ENCODE assay signal across 8 cellular contexts in genomic region chr9:125513634-125514413, GRCh38.
DNase-seq lines count a peak whose midpoint lies in the region; ATAC-seq and TF ChIP-seq lines count a peak whose summit lies in the region.

No MANE protein-coding gene starts in this region.

- POLR2A ChIA-PET in GM10248 (lab: Yijun Ruan, JAX), result no interaction called here

- CTCF ChIA-PET in GM10248 (lab: Yijun Ruan, JAX), result interaction anchor here (0.7 to 3.0 kb wide), 6 partner anchors 11 to 44 kb away, joined by 3 to 11 read pairs (median 6); no protein-coding TSS in a partner anchor

- peak; percentile 66 for DNase-seq in GM10248 (ENCODE audit: extremely low spot score)
- peak; percentile 92 for DNase-seq in HT1080 (ENCODE audit: low read depth)
- DNase-seq in ascending aorta (ENCODE audit: low spot score in 2 of 2), result no peak
- DNase-seq in left colon, result peak; percentile 51 to 61
- DNase-seq in ureter (ENCODE audit: low spot score), result peak; percentile 65
- DNase-seq in NCI-H524 treated with DMSO at 0.1 percent for 48 hours (lab: John Stamatoyannopoulos, UW), result no peak
- DNase-seq in COLO668 (lab: John Stamatoyannopoulos, UW; ENCODE audit: unreplicated experiment), result no peak

- no peaks in the 10 kb centered on the region for H3K27me3 ChIP-seq in ascending aorta

- TF ChIP-seq CTCF in GM10248 (IDR thresholded peaks at IDR 0.05; ENCODE audit: control extremely low read depth, extremely low read depth, low read depth, missing control alignments) (no peak), ascending aorta (IDR thresholded peaks at IDR 0.05) (no peak)

- H3K27ac ChIP-seq in ascending aorta, result no peak overlapping the region

- H3K4me3 ChIP-seq in ascending aorta, result peak overlapping the region; percentile 18 to 33

- intact Hi-C loops in ascending aorta (cut with DNase I), result no loop called here
- intact Hi-C loops in left colon (cut with DNase I, micrococcal nuclease), result no loop called here

- peak; percentile 85 for ATAC-seq in GM21515 (IDR thresholded peaks at IDR 0.05; ENCODE audit: unreplicated experiment)
- peak; percentile 93 for ATAC-seq in left colon

- H3K9me3 ChIP-seq in ascending aorta, result no peaks in the 10 kb centered on the region

- H3K36me3 ChIP-seq in ascending aorta, result no peaks in the 10 kb centered on the region

- H3K4me1 ChIP-seq in ascending aorta, result no peaks in the 10 kb centered on the region

Comparison
In these comparisons a context has a peak if more than half of its experiments do, and no peak if none do; other contexts are left out.
1. DNase-seq: peak in GM10248 (single experiment), HT1080 (single experiment), left colon (2 of 2) and ureter (single experiment); none in ascending aorta (0 of 2), NCI-H524 treated with DMSO at 0.1 percent for 48 hours (single experiment) and COLO668 (single experiment).